9 cellular contexts compared by ENCODE assay signal in genomic region chr4:121096629-121097028, GRCh38. TPM values are rescaled to one million over a fixed set of nuclear protein-coding genes. Genes with fewer than 3 reads are reported as not detected.
DNase-seq lines count a peak whose midpoint lies in the region; ATAC-seq and TF ChIP-seq lines count a peak whose summit lies in the region.
"Had no signal": no experiment of that assay in that cellular context is flagged by ENCODE, and none has a peak within 500 bp of the region (broad histone marks: within the 10 kb centered on the region; RNA-seq: fewer than 3 reads in every experiment).

No MANE protein-coding gene starts in this region.

- no peaks in the 10 kb centered on the region for H3K4me1 ChIP-seq in colonic mucosa

- no peaks in the 10 kb centered on the region for H3K9me3 ChIP-seq in colonic mucosa

- H3K36me3 ChIP-seq in colonic mucosa: no peaks in the 10 kb centered on the region

- no peak overlapping the region for H3K27ac ChIP-seq in colonic mucosa

- H3K27me3 Mint-ChIP-seq in neural crest cell (ENCODE audit: low read depth): no peaks in the 10 kb centered on the region
- H3K27me3 Mint-ChIP-seq: naive thymus-derived CD8-positive, alpha-beta T cell had no signal

- no peaks in the 10 kb centered on the region for H3K27me3 ChIP-seq in colonic mucosa

- no peak for ATAC-seq in HG03520 (IDR thresholded peaks at IDR 0.05; ENCODE audit: unreplicated experiment)
- ATAC-seq: naive thymus-derived CD8-positive, alpha-beta T cell had no signal

- H3K9ac ChIP-seq in colonic mucosa (ENCODE audit: low read depth in 2 of 2, low read length in 2 of 2): no peak overlapping the region

- H3K9me3 Mint-ChIP-seq in neural crest cell: peaks cover 3% of the 10 kb centered on the region
- H3K9me3 Mint-ChIP-seq: naive thymus-derived CD8-positive, alpha-beta T cell had no signal

- intact Hi-C loops in colonic mucosa (cut with DNase I): loop anchor here (2.0 to 10.0 kb wide), 4 partner anchors 262 to 1022 kb away; no protein-coding TSS in a partner anchor

- no peak overlapping the region for H3K4me3 Mint-ChIP-seq in neural crest cell
- H3K4me3 Mint-ChIP-seq: naive thymus-derived CD8-positive, alpha-beta T cell had no signal

- no peaks in the 10 kb centered on the region for H3K36me3 Mint-ChIP-seq in neural crest cell (ENCODE audit: low read depth)
- H3K36me3 Mint-ChIP-seq: naive thymus-derived CD8-positive, alpha-beta T cell had no signal

- DNase-seq in GM10248 (ENCODE audit: extremely low spot score) (peak; percentile 9), NCI-H345 treated with DMSO at 0.1 percent for 48 hours (lab: John Stamatoyannopoulos, UW; ENCODE audit: unreplicated experiment) (peak; percentile 15), colonic mucosa (no peak), neural crest cell (ENCODE audit: low read depth, low spot score) (no peak), cortex of kidney (lab: John Stamatoyannopoulos, UW) (no peak), NCI-H146 treated with DMSO at 0.1 percent for 48 hours (lab: John Stamatoyannopoulos, UW; ENCODE audit: unreplicated experiment) (no peak), GOT3 (lab: John Stamatoyannopoulos, UW) (no peak)

- no peak overlapping the region for H3K27ac Mint-ChIP-seq in neural crest cell (ENCODE audit: unreplicated experiment)
- H3K27ac Mint-ChIP-seq: naive thymus-derived CD8-positive, alpha-beta T cell had no signal

- CTCF ChIA-PET in GM10248 (lab: Yijun Ruan, JAX): interaction anchor here (1.2 kb wide), 1 partner anchor 12 kb away, joined by 3 read pairs; no protein-coding TSS in a partner anchor

- TF ChIP-seq CTCF in GM10248 (IDR thresholded peaks at IDR 0.05; ENCODE audit: control extremely low read depth, extremely low read depth, low read depth, missing control alignments) (peak; percentile 34), colonic mucosa (IDR thresholded peaks at IDR 0.05) (peak; percentile 46), neural crest cell (conservative IDR thresholded peaks at IDR 0.05) (peak; percentile 84)

- H3K4me3 ChIP-seq in colonic mucosa: no peak overlapping the region

- POLR2A ChIA-PET in GM10248 (lab: Yijun Ruan, JAX): no interaction called here

- H3K4me1 Mint-ChIP-seq in neural crest cell: no peaks in the 10 kb centered on the region
- H3K4me1 Mint-ChIP-seq: naive thymus-derived CD8-positive, alpha-beta T cell had no signal

RNA-seq across cellular contexts. Expression of gene NDNF, which starts 24.3 kb away (rescaled TPM):
- total RNA-seq in colonic mucosa: 10 to 100 TPM in 1 of 2 donors, 1 to 10 TPM in 1; 8.9 to 30.4 TPM
- total RNA-seq in neural crest cell: 23.9 and 25.4 TPM in 2 replicates
- total RNA-seq: naive thymus-derived CD8-positive, alpha-beta T cell had no signal

Comparison
In these comparisons a context has a peak if more than half of its experiments do, and no peak if none do; other contexts are left out.
1. DNase-seq: peak in GM10248 (single experiment) and NCI-H345 treated with DMSO at 0.1 percent for 48 hours (single experiment); none in colonic mucosa (single experiment), neural crest cell (single experiment), cortex of kidney (single experiment), NCI-H146 treated with DMSO at 0.1 percent for 48 hours (single experiment) and GOT3 (single experiment).
2. CTCF ChIP-seq: peak in every context shown above with its lines; median percentile 84 in neural crest cell; 46 in colonic mucosa; 34 in GM10248.